In the genomic region with DNA sequence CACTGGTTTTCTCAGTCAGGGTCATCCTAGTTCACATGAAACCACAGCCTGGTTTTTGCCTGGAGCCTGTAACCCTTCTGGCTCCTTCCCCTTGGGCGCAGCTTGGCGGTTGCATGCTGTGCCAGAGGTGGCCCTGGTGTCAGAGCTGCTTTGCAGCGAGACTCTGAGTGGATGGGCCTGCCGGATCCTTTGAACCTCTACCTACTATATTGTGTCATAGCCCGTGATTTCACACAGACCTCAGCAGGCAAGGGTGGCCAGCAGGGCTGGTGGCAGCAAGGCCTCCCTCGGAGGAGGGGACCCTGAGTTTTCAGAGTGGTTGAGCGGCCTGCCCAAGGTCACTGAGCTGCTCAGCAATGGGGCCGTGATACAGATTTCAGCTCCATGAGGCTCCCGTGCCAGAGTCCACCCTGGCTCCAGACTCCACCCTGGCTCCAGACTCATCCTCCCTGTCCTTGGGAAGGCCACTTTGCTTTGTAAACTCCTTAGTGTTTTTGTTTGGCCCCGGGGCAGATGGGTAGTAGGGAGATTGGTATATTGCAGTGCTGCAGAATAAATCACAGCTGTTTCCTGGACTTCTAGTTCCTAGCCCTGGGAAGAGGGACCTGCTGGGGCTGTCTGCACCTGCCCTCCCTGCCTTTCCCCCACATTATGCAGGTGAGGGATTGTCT, we compare ENCODE assay signal across 9 cellular contexts. TPM values are rescaled to one million over a fixed set of nuclear protein-coding genes. Genes with fewer than 3 reads are reported as not detected.
A peak's percentile ranks its signal among the peaks of the same experiment; 100 is the strongest.
DNase-seq lines count a peak whose midpoint lies in the region; ATAC-seq lines count a peak whose summit lies in the region.
"Had no signal": no experiment of that assay in that cellular context is flagged by ENCODE, and none has a peak within 500 bp of the region (broad histone marks: within the 10 kb centered on the region; RNA-seq: fewer than 3 reads in every experiment).

No MANE protein-coding gene starts in this region.

- intact Hi-C loops in Right ventricle myocardium inferior (cut with DNase I) (no loop called here), sciatic nerve (cut with DNase I) (no loop called here)

- ATAC-seq in Right ventricle myocardium inferior (peak; percentile 60), sciatic nerve (peak; percentile 59), GM19351 (IDR thresholded peaks at IDR 0.05; ENCODE audit: unreplicated experiment) (no peak), HG02852 (IDR thresholded peaks at IDR 0.05; ENCODE audit: unreplicated experiment) (no peak), HG02678 (IDR thresholded peaks at IDR 0.05; ENCODE audit: unreplicated experiment) (no peak)

- DNase-seq in EH (ENCODE audit: low read depth) (peak; percentile 62), NOMO-1 treated with DMSO at 0.1 percent for 48 hours (lab: John Stamatoyannopoulos, UW; ENCODE audit: unreplicated experiment) (peak; percentile 33), Right ventricle myocardium inferior (ENCODE audit: missing footprints) (no peak), sciatic nerve (ENCODE audit: low spot score) (peak; percentile 58)
- DNase-seq in stimulated activated CD4-positive, alpha-beta T cell treated with anti-CD3 and anti-CD28 coated beads, Interleukin-2, amount 100 ng/mL, for 48 hours = no peak
- DNase-seq: NCI-H510A treated with DMSO at 0.1 percent for 48 hours had no signal

RNA-seq across cellular contexts. Expression of a gene that starts 9.7 kb away (rescaled TPM):
- 312 TPM for total RNA-seq in Right ventricle myocardium inferior
- 500 TPM for total RNA-seq in sciatic nerve

Comparison
In these comparisons a context has a peak if more than half of its experiments do, and no peak if none do; other contexts are left out.
1. DNase-seq: peak in EH (single experiment), NOMO-1 treated with DMSO at 0.1 percent for 48 hours (single experiment) and sciatic nerve (single experiment); none in Right ventricle myocardium inferior (single experiment) and stimulated activated CD4-positive, alpha-beta T cell treated with anti-CD3 and anti-CD28 coated beads, Interleukin-2, amount 100 ng/mL, for 48 hours (0 of 2).
2. ATAC-seq: peak in Right ventricle myocardium inferior (single experiment) and sciatic nerve (single experiment); none in GM19351 (single experiment), HG02852 (single experiment) and HG02678 (single experiment).